In the genomic region with DNA sequence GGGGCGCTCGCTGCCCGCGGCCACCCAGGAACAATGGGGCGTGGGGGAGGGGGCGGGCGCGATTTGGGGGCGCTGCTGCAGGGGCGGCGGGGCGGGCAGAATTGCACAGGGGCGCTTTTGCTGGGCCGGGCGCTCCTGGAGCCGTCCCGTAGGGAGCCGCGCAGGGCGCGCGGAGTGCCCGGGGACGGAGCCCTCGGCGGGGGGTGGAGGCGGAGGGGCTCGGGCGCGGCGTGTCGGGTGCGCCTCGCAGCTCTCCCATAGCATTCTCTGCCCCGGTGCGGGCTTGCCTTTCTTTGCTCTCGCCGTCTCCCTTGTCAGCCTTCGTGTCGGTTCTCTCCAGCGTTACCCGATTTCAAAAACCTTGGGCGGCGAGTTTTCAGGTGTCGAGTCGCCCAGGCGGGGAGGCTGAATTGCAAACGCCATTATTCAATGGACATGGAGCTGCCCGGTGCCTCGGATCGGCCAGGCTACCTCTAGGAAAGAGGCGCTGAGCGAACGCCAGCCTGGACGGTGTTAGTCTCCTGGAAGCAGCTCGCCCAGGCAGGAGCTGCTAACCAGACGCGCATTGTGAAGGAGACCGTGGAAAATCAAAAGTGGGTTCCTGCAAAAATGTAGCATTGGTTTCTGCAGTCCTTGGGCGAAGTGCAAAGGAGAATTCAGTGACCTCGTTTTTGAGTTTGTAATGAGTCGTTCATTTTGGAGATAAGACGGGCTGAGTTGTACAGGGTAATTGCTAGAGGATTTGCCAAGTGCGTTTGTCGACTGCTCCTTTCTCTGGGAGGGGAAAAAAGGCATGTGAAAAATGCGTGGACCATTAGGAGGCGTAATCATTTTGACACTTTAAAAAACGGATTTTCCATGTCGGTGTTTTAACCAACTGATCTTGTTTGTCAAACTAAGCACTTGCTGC, we compare ENCODE assay signal across 8 cellular contexts. TPM values are rescaled to one million over a fixed set of nuclear protein-coding genes. Genes with fewer than 3 reads are reported as not detected.
A peak's percentile ranks its signal among the peaks of the same experiment; 100 is the strongest.
DNase-seq lines count a peak whose midpoint lies in the region; ATAC-seq and TF ChIP-seq lines count a peak whose summit lies in the region.

No MANE protein-coding gene starts in this region.

- TF ChIP-seq POLR2A in body of pancreas (IDR thresholded peaks at IDR 0.05): no peak

- TF ChIP-seq CTCF in body of pancreas (IDR thresholded peaks at IDR 0.05): peak in 2 of 7 experiments; percentile 10 to 18

- H3K4me3 ChIP-seq in ACC112 (ENCODE audit: low read depth, low read length) (peak overlapping the region; percentile 79), body of pancreas (peak overlapping the region; percentile 24 to 50), iPS-20b (ENCODE audit: low read length) (peak overlapping the region; percentile 99), skeletal muscle satellite cell (ENCODE audit: low read length) (peak overlapping the region; percentile 64)

- ATAC-seq in GM19025 (IDR thresholded peaks at IDR 0.05; ENCODE audit: low read depth, unreplicated experiment) (peak; percentile 8), HG03378 (IDR thresholded peaks at IDR 0.05; ENCODE audit: unreplicated experiment) (peak; percentile 19), SK-N-SH treated with all-trans-retinoic acid at 6 μM for 48 hours (peak; percentile 68), body of pancreas (peak; percentile 51)

- WGBS in body of pancreas, 2 donors: 1% methylated on average over 32 to 45 of the region's 69 CpGs

- H3K9ac ChIP-seq in iPS-20b (ENCODE audit: low read depth, low read length): peak overlapping the region; percentile 98
- no peak overlapping the region for H3K9ac ChIP-seq in skeletal muscle satellite cell (ENCODE audit: low read depth, low read length)

- no peaks in the 10 kb centered on the region for H3K79me2 ChIP-seq in ACC112 (ENCODE audit: control insufficient read depth, insufficient read depth, low read length, unreplicated experiment)

- H3K4me2 ChIP-seq in skeletal muscle satellite cell (ENCODE audit: low read length): peak overlapping the region; percentile 79

- H3K27ac ChIP-seq in ACC112 (ENCODE audit: low read depth, low read length): no peak overlapping the region
- H3K27ac ChIP-seq in body of pancreas: peak overlapping the region; percentile 92 to 97 (median 94)
- H3K27ac ChIP-seq in iPS-20b (ENCODE audit: low read length): peak overlapping the region; percentile 97

- DNase-seq in body of pancreas (peak; percentile 47 to 66 (median 51)), AML-193 (lab: John Stamatoyannopoulos, UW) (no peak)

- peaks cover 74% of the 10 kb centered on the region for H3K27me3 ChIP-seq in ACC112 (ENCODE audit: insufficient read depth, low read length)
- no peaks in the 10 kb centered on the region for H3K27me3 ChIP-seq in body of pancreas
- H3K27me3 ChIP-seq in iPS-20b (ENCODE audit: insufficient read depth, low read length): no peaks in the 10 kb centered on the region
- peaks cover 57% of the 10 kb centered on the region for H3K27me3 ChIP-seq in skeletal muscle satellite cell (ENCODE audit: control insufficient read depth, insufficient read depth, low read length)

- H3K9me3 ChIP-seq in body of pancreas (no peaks in the 10 kb centered on the region), iPS-20b (ENCODE audit: insufficient read depth, low read depth, low read length) (no peaks in the 10 kb centered on the region), skeletal muscle satellite cell (replicated peaks; ENCODE audit: low read length) (no peaks in the 10 kb centered on the region)

- H2AFZ ChIP-seq in ACC112 (ENCODE audit: low read length, unreplicated experiment): peak overlapping the region; percentile 82

- peaks cover 4% of the 10 kb centered on the region for H3K4me1 ChIP-seq in ACC112 (ENCODE audit: control insufficient read depth, insufficient read depth, low read length, unreplicated experiment)
- peaks cover 37% of the 10 kb centered on the region for H3K4me1 ChIP-seq in body of pancreas
- peaks cover 15% of the 10 kb centered on the region; the same call in 1 of the 2 replicates for H3K4me1 ChIP-seq in iPS-20b (ENCODE audit: insufficient read depth, low read length)
- peaks cover 4% of the 10 kb centered on the region for H3K4me1 ChIP-seq in skeletal muscle satellite cell (ENCODE audit: control insufficient read depth, insufficient read depth, low read length)

- no peaks in the 10 kb centered on the region for H3K36me3 ChIP-seq in ACC112 (ENCODE audit: insufficient read depth, low read length)
- H3K36me3 ChIP-seq in body of pancreas (replicated peaks in 1 of 2; ENCODE audit: insufficient read depth in 1 of 2, low read depth in 2 of 2): no peaks in the 10 kb centered on the region
- peaks cover 24% of the 10 kb centered on the region; the same call in 1 of the 2 replicates for H3K36me3 ChIP-seq in iPS-20b (ENCODE audit: insufficient read depth, low read depth, low read length)
- no peaks in the 10 kb centered on the region for H3K36me3 ChIP-seq in skeletal muscle satellite cell (ENCODE audit: insufficient read depth, low read length)

- intact Hi-C loops in body of pancreas (cut with DNase I): no loop called here

TF ChIP-seq in SK-N-SH treated with all-trans-retinoic acid at 6 μM for 48 hours, 23 proteins besides CTCF, POLR2A, EP300 and RAD21:
- TF ChIP-seq CSDC2 (CRISPR knock-in tag; IDR thresholded peaks at IDR 0.05) (no peak), ZFP30 (CRISPR knock-in tag; IDR thresholded peaks at IDR 0.05) (no peak), ZNF70 (CRISPR knock-in tag; IDR thresholded peaks at IDR 0.05) (peak; percentile 63)

RNA-seq across cellular contexts. Expression of a gene that starts 0.6 kb away (rescaled TPM):
- 10 to 100 TPM; 28.8 to 41.9 TPM for total RNA-seq in body of pancreas
- under 0.01 TPM in 1 of 2 replicates, not detected in the other for total RNA-seq in skeletal muscle satellite cell (2012; rRNA removed)

Comparison
In these comparisons a context has a peak if more than half of its experiments do, and no peak if none do; other contexts are left out.
1. H3K4me3 ChIP-seq: peak in every context shown above with its lines; median percentile 99 in iPS-20b; 79 in ACC112; 64 in skeletal muscle satellite cell; 37 in body of pancreas.
2. ATAC-seq: peak in every context shown above with its lines; median percentile 68 in SK-N-SH treated with all-trans-retinoic acid at 6 μM for 48 hours; 51 in body of pancreas; 19 in HG03378; 8 in GM19025.
3. DNase-seq: peak in body of pancreas (4 of 4); none in AML-193 (0 of 2).